12 cellular contexts compared by ENCODE assay signal in the genomic region with DNA sequence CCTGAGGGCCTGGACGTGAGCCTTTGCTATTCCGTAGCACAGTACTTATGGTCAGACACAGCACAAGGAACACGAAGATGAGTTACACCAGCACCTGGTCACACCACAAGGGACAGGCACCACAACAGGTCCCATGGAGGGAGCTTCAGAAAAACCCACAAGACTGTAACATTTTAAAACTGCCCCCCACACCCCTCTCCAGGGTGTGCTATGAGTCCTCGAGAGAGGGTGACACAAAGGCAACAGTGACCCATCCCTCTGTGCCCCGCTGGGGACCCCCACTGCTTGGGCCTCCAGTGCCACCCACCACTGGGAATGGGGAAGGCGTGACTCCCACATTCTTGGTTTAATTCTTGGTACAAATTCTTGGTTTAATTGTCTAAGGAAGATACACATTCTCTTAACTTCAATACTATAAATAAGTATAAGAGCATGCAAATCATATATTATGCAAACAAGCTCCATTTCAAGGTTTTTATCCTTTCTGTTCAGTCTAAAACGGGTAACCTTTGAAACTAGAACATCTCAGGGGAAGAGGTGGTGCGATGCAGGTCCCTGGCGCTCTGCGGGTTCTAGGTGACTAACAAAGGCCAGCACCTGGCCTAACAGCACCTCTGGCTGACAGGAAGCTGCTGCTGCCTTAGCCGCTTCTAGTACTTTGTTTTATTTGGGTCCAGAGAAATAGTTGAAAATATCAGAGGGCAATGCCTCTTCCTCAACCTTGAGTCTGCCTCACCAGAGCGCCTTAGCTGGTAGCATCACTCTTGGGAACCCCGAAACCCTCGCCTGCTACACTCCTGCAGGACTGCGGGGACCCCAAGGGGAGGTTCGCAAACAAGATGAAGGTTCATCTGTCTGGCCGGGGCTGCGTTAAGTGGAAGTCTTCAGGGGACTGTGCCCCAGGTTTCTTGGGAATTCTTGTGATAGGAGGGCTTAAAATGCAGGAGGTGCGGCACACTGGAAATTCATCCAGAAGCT. TPM values are rescaled to one million over a fixed set of nuclear protein-coding genes. Genes with fewer than 3 reads are reported as not detected.
DNase-seq lines count a peak whose midpoint lies in the region; ATAC-seq and TF ChIP-seq lines count a peak whose summit lies in the region.
"Had no signal": no experiment of that assay in that cellular context is flagged by ENCODE, and none has a peak within 500 bp of the region (broad histone marks: within the 10 kb centered on the region; RNA-seq: fewer than 3 reads in every experiment).

No MANE protein-coding gene starts in this region.

- H3K36me3 ChIP-seq in mucosa of rectum (ENCODE audit: control insufficient read depth in 2 of 2, insufficient read depth in 2 of 2, low read length in 2 of 2) = peaks cover 14 to 22% of the 10 kb centered on the region in 2 donors
- no peaks in the 10 kb centered on the region for H3K36me3 ChIP-seq in breast epithelium

- intact Hi-C loops in breast epithelium (cut with DNase I; ENCODE audit: low total_unique reads) = no loop called here

- H3K4me1 ChIP-seq in mucosa of rectum (ENCODE audit: control insufficient read depth in 2 of 2, insufficient read depth in 2 of 2, low read length in 2 of 2) = no peaks in the 10 kb centered on the region
- no peaks in the 10 kb centered on the region for H3K4me1 ChIP-seq in breast epithelium

- H3K9me3 ChIP-seq in mucosa of rectum (ENCODE audit: control insufficient read depth in 2 of 2, low read length in 2 of 2) (no peaks in the 10 kb centered on the region), breast epithelium (no peaks in the 10 kb centered on the region)

- DNase-seq in T-helper 1 cell = no peak
- no peak for DNase-seq in NCI-H2029 treated with DMSO at 0.1 percent for 48 hours (lab: John Stamatoyannopoulos, UW)
- no peak for DNase-seq in breast epithelium (ENCODE audit: low spot score in 2 of 2)
- DNase-seq in T1000 (lab: John Stamatoyannopoulos, UW) = no peak
- DNase-seq: DMS79, NCI-H1105, nucleus accumbens had no signal

- H3K4me3 ChIP-seq in mucosa of rectum (ENCODE audit: low read length in 2 of 2) (no peak overlapping the region), breast epithelium (no peak overlapping the region)

- ATAC-seq in GM18858 (IDR thresholded peaks at IDR 0.05; ENCODE audit: unreplicated experiment) (peak; percentile 61), GM21423 (IDR thresholded peaks at IDR 0.05; ENCODE audit: unreplicated experiment) (peak; percentile 65), HG03135 (IDR thresholded peaks at IDR 0.05; ENCODE audit: unreplicated experiment) (peak; percentile 53)
- ATAC-seq: Panc1 had no signal

- TF ChIP-seq CTCF in breast epithelium (IDR thresholded peaks at IDR 0.05) = no peak

- no peak overlapping the region for H3K9ac ChIP-seq in mucosa of rectum (ENCODE audit: low read depth in 1 of 2, low read length in 2 of 2)

- no peak for TF ChIP-seq POLR2A in breast epithelium (IDR thresholded peaks at IDR 0.05)

- H3K27me3 ChIP-seq in mucosa of rectum (ENCODE audit: control insufficient read depth in 2 of 2, insufficient read depth in 2 of 2, low read length in 2 of 2) (no peaks in the 10 kb centered on the region), breast epithelium (no peaks in the 10 kb centered on the region)

- H3K27ac ChIP-seq in mucosa of rectum (ENCODE audit: low read depth in 2 of 2, low read length in 2 of 2) (peak overlapping the region; percentile 26 to 58), breast epithelium (no peak overlapping the region)

RNA-seq across cellular contexts. Expression of gene PRDM15, which starts 45.7 kb away (rescaled TPM):
- 10 to 100 TPM in 1 of 3 donors, 1 to 10 TPM in 2; 6.6 to 14.1 (median 9.2) TPM for total RNA-seq in breast epithelium

Comparison
In these comparisons a context has a peak if more than half of its experiments do, and no peak if none do; other contexts are left out.
1. H3K27ac ChIP-seq: peak in mucosa of rectum (2 of 2); none in breast epithelium (0 of 2).
2. Peak in every context shown above with its lines, with median percentiles within 50 percentile points of each other: ATAC-seq.